ENCODE assay signal across 10 cellular contexts in the genomic region with DNA sequence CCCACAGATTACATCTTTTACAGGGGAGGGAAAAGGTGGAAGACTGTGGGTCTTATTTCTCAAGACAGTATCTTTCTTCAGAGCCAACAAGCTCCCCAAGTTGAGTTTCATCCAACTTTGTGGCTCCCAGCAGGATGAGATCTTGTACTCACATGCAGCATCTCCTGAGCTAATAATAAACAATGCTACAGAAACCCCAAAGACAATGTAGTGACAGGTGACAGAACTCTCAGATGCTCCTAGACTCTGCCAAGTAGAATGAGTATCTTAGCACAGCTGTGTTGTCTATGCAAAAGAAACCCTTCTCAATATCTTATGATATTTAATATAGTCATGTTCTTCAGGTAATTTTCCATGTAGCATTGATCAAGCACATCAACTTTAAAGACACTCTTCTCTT.
"Had no signal": no experiment of that assay in that cellular context is flagged by ENCODE, and none has a peak within 500 bp of the region (broad histone marks: within the 10 kb centered on the region; RNA-seq: fewer than 3 reads in every experiment).

No MANE protein-coding gene starts in this region.

- H3K9ac ChIP-seq: GM23248 had no signal

- DNase-seq: GM23248, GOT3, H7, HFFc6, IMR-90, KG1 had no signal

- H3K4me1 ChIP-seq: HAP-1 had no signal

- H3K4me3 ChIP-seq: GM23248, HAP-1, K562 had no signal

- H3K9me3 ChIP-seq: HAP-1 had no signal

- H3K36me3 ChIP-seq: HAP-1 had no signal

- H3K27ac ChIP-seq: GM23248, HL-60 had no signal

- FAIRE-seq: K562 had no signal

- ATAC-seq: HCT116, K562 had no signal

- H2AFZ ChIP-seq: GM23248 had no signal
